ENCODE assay signal across 26 cellular contexts in genomic region chr5:14826714-14827113, GRCh38. TPM values are rescaled to one million over a fixed set of nuclear protein-coding genes. Genes with fewer than 3 reads are reported as not detected.
DNase-seq lines count a peak whose midpoint lies in the region; ATAC-seq, FAIRE-seq and TF ChIP-seq lines count a peak whose summit lies in the region.
"Had no signal": no experiment of that assay in that cellular context is flagged by ENCODE, and none has a peak within 500 bp of the region (broad histone marks: within the 10 kb centered on the region; RNA-seq: fewer than 3 reads in every experiment).

No MANE protein-coding gene starts in this region.

- no peak overlapping the region for H2BK5ac ChIP-seq in H1 (ENCODE audit: low read depth, low read length)

- H3K14ac ChIP-seq in H1 (ENCODE audit: insufficient read length): no peak overlapping the region

- H3K18ac ChIP-seq in H1 (ENCODE audit: extremely low read depth, low read length): no peak overlapping the region

- no peaks in the 10 kb centered on the region for H4K20me1 ChIP-seq in H1 (replicated peaks in 1 of 2; ENCODE audit: control insufficient read depth in 1 of 2, insufficient read depth in 2 of 2, low read length in 2 of 2)

- DNase-seq in activated naive CD8-positive, alpha-beta T cell treated with anti-CD3 and anti-CD28 coated beads, Interleukin-2, amount 50 U/mL, for 24 hours: no peak
- no peak for DNase-seq in T-cell
- DNase-seq in H1 (ENCODE audit: low read depth in 1 of 2, low spot score in 2 of 2): no peak
- DNase-seq in stimulated activated effector memory CD8-positive, alpha-beta T cell treated with anti-CD3 and anti-CD28 coated beads, Interleukin-12 subunit alpha, Interleukin-12 subunit beta, amount 100 ng/mL, for 72 hours (ENCODE audit: low spot score in 2 of 2): no peak
- no peak for DNase-seq in activated CD8-positive, alpha-beta T cell treated with anti-CD3 and anti-CD28 coated beads for 36 hours
- no peak for DNase-seq in NCI-H69 (lab: John Stamatoyannopoulos, UW)
- no peak for DNase-seq in stomach
- DNase-seq: 8988T, ACHN, BE2C, COR-L47, HFFc6, NCI-H1092, NCI-H1417 treated with DMSO at 0.1 percent for 48 hours, NCI-H1694 treated with DMSO at 0.1 percent for 48 hours, NCI-H2081, NCI-H2227 treated with DMSO at 0.1 percent for 48 hours, Right ventricle myocardium superior, RPMI8226 had no signal

- CTCF ChIA-PET in T-cell (lab: Charles Lee) (no interaction called here), H1 (lab: Charles Lee; ENCODE audit: partially characterized antibody) (interaction anchor here (1.0 kb wide), 1 partner anchor 101 kb away, joined by 3 read pairs; no protein-coding TSS in a partner anchor)
- CTCF ChIA-PET in activated CD8-positive, alpha-beta T cell treated with anti-CD3 and anti-CD28 coated beads for 36 hours (lab: Charles Lee): no interaction called here

- no peak for FAIRE-seq in H1 (lab: Jason Lieb, UNC)
- FAIRE-seq: GM18507, HTR-8/SVneo had no signal

- H3K27me3 ChIP-seq in H1 (replicated peaks in 1 of 4; ENCODE audit: control insufficient read depth in 3 of 4, extremely low read depth in 1 of 4, insufficient read depth in 3 of 4, low read length in 3 of 4) (no peaks in the 10 kb centered on the region), stomach (no peaks in the 10 kb centered on the region)
- H3K27me3 ChIP-seq: BE2C, SJSA1 had no signal

- H3K9ac ChIP-seq in H1 (replicated peaks in 1 of 4; ENCODE audit: extremely low read depth in 1 of 4, low read depth in 3 of 4, low read length in 3 of 4): no peak overlapping the region

- TF ChIP-seq POLR2A in H1 (IDR thresholded peaks at IDR 0.05; ENCODE audit: control extremely low read depth in 1 of 2, low read depth in 2 of 2, low read length in 2 of 2): no peak
- TF ChIP-seq POLR2A in stomach (IDR thresholded peaks at IDR 0.05): no peak

- no peak overlapping the region for H2AFZ ChIP-seq in H1 (ENCODE audit: low read length)
- H2AFZ ChIP-seq: GM23338 had no signal

- no peak overlapping the region for H3K56ac ChIP-seq in H1 (replicated peaks; ENCODE audit: insufficient read length, low read depth, low read length)

- no peaks in the 10 kb centered on the region for H3K79me1 ChIP-seq in H1 (ENCODE audit: low read depth, low read length)

- H2AK5ac ChIP-seq in H1 (ENCODE audit: low read depth, low read length): no peak overlapping the region

- intact Hi-C loops in activated CD8-positive, alpha-beta T cell treated with anti-CD3 and anti-CD28 coated beads for 36 hours (cut with micrococcal nuclease): no loop called here
- intact Hi-C loops in stomach (cut with DNase I; ENCODE audit: low total_unique reads): no loop called here

- no peak overlapping the region for H2BK20ac ChIP-seq in H1 (ENCODE audit: low read length)

- H3K27me3 Mint-ChIP-seq in activated naive CD8-positive, alpha-beta T cell: no peaks in the 10 kb centered on the region
- no peaks in the 10 kb centered on the region for H3K27me3 Mint-ChIP-seq in activated naive CD8-positive, alpha-beta T cell treated with anti-CD3 and anti-CD28 coated beads, Interleukin-2, amount 50 U/mL, for 24 hours
- no peaks in the 10 kb centered on the region for H3K27me3 Mint-ChIP-seq in T-cell
- no peaks in the 10 kb centered on the region for H3K27me3 Mint-ChIP-seq in activated CD8-positive, alpha-beta T cell treated with anti-CD3 and anti-CD28 coated beads for 36 hours

- H3K36me3 ChIP-seq in H1 (ENCODE audit: control insufficient read depth in 2 of 4, insufficient read depth in 4 of 4, low read length in 3 of 4) (no peaks in the 10 kb centered on the region), stomach (no peaks in the 10 kb centered on the region)
- H3K36me3 ChIP-seq: BE2C, HAP-1, SJSA1 had no signal

- H2BK15ac ChIP-seq in H1 (ENCODE audit: low read length): no peak overlapping the region

- H3K4ac ChIP-seq in H1 (replicated peaks; ENCODE audit: insufficient read length, low read depth, low read length): no peak overlapping the region

- H3K23ac ChIP-seq in H1 (ENCODE audit: insufficient read length): no peak overlapping the region

- TF ChIP-seq CTCF in H1 (IDR thresholded peaks at IDR 0.05; ENCODE audit: control extremely low read depth in 1 of 3, insufficient read depth in 1 of 3, low read depth in 1 of 3, low read length in 3 of 3) (no peak), stomach (IDR thresholded peaks at IDR 0.05) (no peak)
- no peak for TF ChIP-seq CTCF in activated CD8-positive, alpha-beta T cell treated with anti-CD3 and anti-CD28 coated beads for 36 hours (IDR thresholded peaks at IDR 0.05)

- peak overlapping the region; percentile 46 for H3K27ac Mint-ChIP-seq in activated naive CD8-positive, alpha-beta T cell
- H3K27ac Mint-ChIP-seq in activated naive CD8-positive, alpha-beta T cell treated with anti-CD3 and anti-CD28 coated beads, Interleukin-2, amount 50 U/mL, for 24 hours: no peak overlapping the region
- peak overlapping the region; percentile 31 to 46 for H3K27ac Mint-ChIP-seq in T-cell
- peak overlapping the region; percentile 33 for H3K27ac Mint-ChIP-seq in stimulated activated effector memory CD8-positive, alpha-beta T cell treated with anti-CD3 and anti-CD28 coated beads, Interleukin-12 subunit alpha, Interleukin-12 subunit beta, amount 100 ng/mL, for 72 hours
- H3K27ac Mint-ChIP-seq in activated CD8-positive, alpha-beta T cell treated with anti-CD3 and anti-CD28 coated beads for 36 hours: no peak overlapping the region
- H3K27ac Mint-ChIP-seq: GM23338, HFFc6 had no signal

- H3K9me3 ChIP-seq in H1 (ENCODE audit: insufficient read depth in 2 of 2, low read depth in 1 of 2, low read length in 1 of 2) (no peaks in the 10 kb centered on the region), stomach (no peaks in the 10 kb centered on the region)
- H3K9me3 ChIP-seq: BE2C, HAP-1, SJSA1 had no signal

- no peak overlapping the region for H4K5ac ChIP-seq in H1 (ENCODE audit: insufficient read length, low read depth, low read length)

- H3K4me1 Mint-ChIP-seq in activated naive CD8-positive, alpha-beta T cell (ENCODE audit: low read depth): peaks cover 56% of the 10 kb centered on the region
- H3K4me1 Mint-ChIP-seq in activated naive CD8-positive, alpha-beta T cell treated with anti-CD3 and anti-CD28 coated beads, Interleukin-2, amount 50 U/mL, for 24 hours: peaks cover 25% of the 10 kb centered on the region
- peaks cover 50 to 69% (median 64%) of the 10 kb centered on the region in 3 donors for H3K4me1 Mint-ChIP-seq in T-cell
- H3K4me1 Mint-ChIP-seq in stimulated activated effector memory CD8-positive, alpha-beta T cell treated with anti-CD3 and anti-CD28 coated beads, Interleukin-12 subunit alpha, Interleukin-12 subunit beta, amount 100 ng/mL, for 72 hours: peaks cover 28% of the 10 kb centered on the region
- H3K4me1 Mint-ChIP-seq in activated CD8-positive, alpha-beta T cell treated with anti-CD3 and anti-CD28 coated beads for 36 hours (ENCODE audit: low read depth): peaks cover 33% of the 10 kb centered on the region
- H3K4me1 Mint-ChIP-seq: CD14-positive monocyte, GM23338 had no signal

- POLR2A ChIA-PET in T-cell (lab: Charles Lee): interaction anchor here in 1 of 2 donors (0.7 kb wide), 1 partner anchor 14 kb away, joined by 3 read pairs; no protein-coding TSS in a partner anchor
- POLR2A ChIA-PET in H1 (lab: Charles Lee; ENCODE audit: partially characterized antibody): no interaction called here
- POLR2A ChIA-PET in activated CD8-positive, alpha-beta T cell treated with anti-CD3 and anti-CD28 coated beads for 36 hours (lab: Charles Lee): interaction anchor here (0.6 kb wide), 1 partner anchor 44 kb away, joined by 3 read pairs; no protein-coding TSS in a partner anchor

- no peak for TF ChIP-seq EP300 in H1 (IDR thresholded peaks at IDR 0.05; ENCODE audit: borderline replicate concordance in 1 of 2, low read depth in 2 of 2, low read length in 2 of 2)
- no peak for TF ChIP-seq EP300 in stomach (IDR thresholded peaks at IDR 0.05)

- H3K36me3 Mint-ChIP-seq in activated naive CD8-positive, alpha-beta T cell: peaks cover 16% of the 10 kb centered on the region
- peaks cover 22% of the 10 kb centered on the region for H3K36me3 Mint-ChIP-seq in activated naive CD8-positive, alpha-beta T cell treated with anti-CD3 and anti-CD28 coated beads, Interleukin-2, amount 50 U/mL, for 24 hours (ENCODE audit: low read depth)
- peaks cover 22% of the 10 kb centered on the region for H3K36me3 Mint-ChIP-seq in T-cell
- H3K36me3 Mint-ChIP-seq in stimulated activated effector memory CD8-positive, alpha-beta T cell treated with anti-CD3 and anti-CD28 coated beads, Interleukin-12 subunit alpha, Interleukin-12 subunit beta, amount 100 ng/mL, for 72 hours: no peaks in the 10 kb centered on the region
- peaks cover 9% of the 10 kb centered on the region for H3K36me3 Mint-ChIP-seq in activated CD8-positive, alpha-beta T cell treated with anti-CD3 and anti-CD28 coated beads for 36 hours (ENCODE audit: low read depth)

- H2BK120ac ChIP-seq in H1 (replicated peaks; ENCODE audit: low read depth, low read length): no peak overlapping the region

- no peaks in the 10 kb centered on the region for H3K79me2 ChIP-seq in H1 (ENCODE audit: control insufficient read depth in 1 of 2, insufficient read depth in 2 of 2, low read length in 2 of 2)

- 91% methylated on average over 4 of the region's 4 CpGs; no CpG with 5 or more reads in 1 of the 2 experiments for WGBS in H1 (ENCODE audit: extremely low coverage in 1 of 2, insufficient coverage in 1 of 2, insufficient read length in 1 of 2, insufficient replicate concordance in 2 of 2, low coverage in 1 of 2, low lambda C conversion rate in 2 of 2, missing lambda C conversion rate in 1 of 2), 2 experiments
- 84 to 98% (median 93%) methylated on average over 4 of the region's 4 CpGs for WGBS in stomach, 5 donors

- H4K91ac ChIP-seq in H1 (replicated peaks; ENCODE audit: insufficient read length, low read length): no peak overlapping the region

- no peaks in the 10 kb centered on the region for H3K23me2 ChIP-seq in H1 (ENCODE audit: low read depth, low read length)

- no peak overlapping the region for H3K4me3 Mint-ChIP-seq in activated naive CD8-positive, alpha-beta T cell
- H3K4me3 Mint-ChIP-seq in activated naive CD8-positive, alpha-beta T cell treated with anti-CD3 and anti-CD28 coated beads, Interleukin-2, amount 50 U/mL, for 24 hours: no peak overlapping the region
- H3K4me3 Mint-ChIP-seq in T-cell: no peak overlapping the region
- no peak overlapping the region for H3K4me3 Mint-ChIP-seq in stimulated activated effector memory CD8-positive, alpha-beta T cell treated with anti-CD3 and anti-CD28 coated beads, Interleukin-12 subunit alpha, Interleukin-12 subunit beta, amount 100 ng/mL, for 72 hours
- no peak overlapping the region for H3K4me3 Mint-ChIP-seq in activated CD8-positive, alpha-beta T cell treated with anti-CD3 and anti-CD28 coated beads for 36 hours
- H3K4me3 Mint-ChIP-seq: CD14-positive monocyte, GM23338, HFFc6 had no signal

- H3K4me2 ChIP-seq in H1 (ENCODE audit: insufficient read depth in 1 of 2, low read depth in 2 of 2, low read length in 2 of 2): no peak overlapping the region
- H3K4me2 ChIP-seq: GM23338 had no signal

- H3K4me1 ChIP-seq in H1 (replicated peaks in 1 of 4; ENCODE audit: control insufficient read depth in 3 of 4, insufficient read depth in 4 of 4, low read length in 3 of 4) (no peaks in the 10 kb centered on the region), stomach (peaks cover 0 to 11% (median 0%) of the 10 kb centered on the region in 4 donors)
- H3K4me1 ChIP-seq: BE2C, HAP-1 had no signal

- H3K27ac ChIP-seq in H1 (ENCODE audit: low read depth, low read length) (no peak overlapping the region), stomach (no peak overlapping the region)
- H3K27ac ChIP-seq: SJSA1 had no signal

- no peak overlapping the region for H4K8ac ChIP-seq in H1 (ENCODE audit: extremely low read depth, insufficient read depth, low read length)

- H2BK12ac ChIP-seq in H1 (ENCODE audit: low read depth, low read length): no peak overlapping the region

- H3K9me3 Mint-ChIP-seq in activated naive CD8-positive, alpha-beta T cell (ENCODE audit: low read depth): no peaks in the 10 kb centered on the region
- no peaks in the 10 kb centered on the region for H3K9me3 Mint-ChIP-seq in activated naive CD8-positive, alpha-beta T cell treated with anti-CD3 and anti-CD28 coated beads, Interleukin-2, amount 50 U/mL, for 24 hours
- no peaks in the 10 kb centered on the region for H3K9me3 Mint-ChIP-seq in T-cell
- H3K9me3 Mint-ChIP-seq in stimulated activated effector memory CD8-positive, alpha-beta T cell treated with anti-CD3 and anti-CD28 coated beads, Interleukin-12 subunit alpha, Interleukin-12 subunit beta, amount 100 ng/mL, for 72 hours: no peaks in the 10 kb centered on the region
- no peaks in the 10 kb centered on the region for H3K9me3 Mint-ChIP-seq in activated CD8-positive, alpha-beta T cell treated with anti-CD3 and anti-CD28 coated beads for 36 hours
- H3K9me3 Mint-ChIP-seq: GM23338, HFFc6 had no signal

- no peak for TF ChIP-seq RAD21 in H1 (IDR thresholded peaks at IDR 0.05 in 1 of 2, conservative IDR thresholded peaks at IDR 0.05 in 1 of 2; ENCODE audit: low read depth in 2 of 2, low read length in 2 of 2)

- H3K4me3 ChIP-seq in H1 (ENCODE audit: extremely low read depth in 1 of 4, insufficient read depth in 2 of 4, low read depth in 3 of 4, low read length in 4 of 4) (no peak overlapping the region), stomach (no peak overlapping the region)
- H3K4me3 ChIP-seq: GM23338, HAP-1, SJSA1 had no signal

- no peak for ATAC-seq in activated naive CD8-positive, alpha-beta T cell treated with anti-CD3 and anti-CD28 coated beads, Interleukin-2, amount 50 U/mL, for 24 hours
- ATAC-seq in T-cell (replicated peaks in 1 of 4): no peak
- ATAC-seq in stimulated activated effector memory CD8-positive, alpha-beta T cell treated with anti-CD3 and anti-CD28 coated beads, Interleukin-12 subunit alpha, Interleukin-12 subunit beta, amount 100 ng/mL, for 72 hours: no peak
- ATAC-seq in activated CD8-positive, alpha-beta T cell treated with anti-CD3 and anti-CD28 coated beads for 36 hours: no peak
- ATAC-seq: GM23338 had no signal

RNA-seq across cellular contexts. Expression of gene ANKH, which starts 44.9 kb away (rescaled TPM):
- 100 to 1,000 TPM in 4 of 5 donors, 10 to 100 TPM in 1; 98.9 to 200 (median 167) TPM for total RNA-seq in T-cell
- 12.1 and 13.0 TPM in 2 replicates for total RNA-seq in H1 (2021; fragmentation: NEBNext Ultra II Directional; extraction: Animal tissue kit (Norgen Biotek cat#: 25700))
- polyA plus RNA-seq in H1 (2011; rRNA removed): 5.3 and 7.9 TPM in 2 replicates
- 6.0 TPM for polyA plus RNA-seq in H1 (2011; cell fraction: cytosol; rRNA removed)
- polyA plus RNA-seq in H1 (2011; cell fraction: nucleus; rRNA removed): 9.6 TPM
- 6.1 to 11.0 TPM (median 7.4 TPM) in 4 replicates for polyA plus RNA-seq in H1 (2012, experiment 1 of 2)
- 5.2 TPM for polyA plus RNA-seq in H1 (2012, experiment 2 of 2)
- 4.7 TPM for polyA plus RNA-seq in H1 (2013, experiment 1 of 2)
- 6.1 TPM for polyA plus RNA-seq in H1 (2013, experiment 2 of 2)
- polyA minus RNA-seq in H1 (2011; rRNA and poly(A)+ RNA removed): 6.9 and 10.1 TPM in 2 replicates
- polyA minus RNA-seq in H1 (2011; cell fraction: cytosol; rRNA and poly(A)+ RNA removed): 6.3 TPM
- polyA minus RNA-seq in H1 (2011; cell fraction: nucleus; rRNA and poly(A)+ RNA removed): 10.0 TPM
- 10 to 100 TPM; 85.4 to 87.2 TPM for total RNA-seq in activated CD8-positive, alpha-beta T cell treated with anti-CD3 and anti-CD28 coated beads for 36 hours
- 100 to 1,000 TPM in 1 of 5 donors, 10 to 100 TPM in 2, 1 to 10 TPM in 2; 3.6 to 115 (median 17.8) TPM for total RNA-seq in stomach
- 10 to 100 TPM in 2 of 3 donors, 1 to 10 TPM in 1; 6.1 to 18.8 (median 10.8) TPM for polyA plus RNA-seq in stomach

Comparison
In these comparisons a context has a peak if more than half of its experiments do, and no peak if none do; other contexts are left out.
1. H3K27ac Mint-ChIP-seq: peak in activated naive CD8-positive, alpha-beta T cell (single experiment), T-cell (2 of 2) and stimulated activated effector memory CD8-positive, alpha-beta T cell treated with anti-CD3 and anti-CD28 coated beads, Interleukin-12 subunit alpha, Interleukin-12 subunit beta, amount 100 ng/mL, for 72 hours (single experiment); none in activated naive CD8-positive, alpha-beta T cell treated with anti-CD3 and anti-CD28 coated beads, Interleukin-2, amount 50 U/mL, for 24 hours (single experiment) and activated CD8-positive, alpha-beta T cell treated with anti-CD3 and anti-CD28 coated beads for 36 hours (single experiment).